25 cellular contexts compared by ENCODE assay signal in the genomic region with DNA sequence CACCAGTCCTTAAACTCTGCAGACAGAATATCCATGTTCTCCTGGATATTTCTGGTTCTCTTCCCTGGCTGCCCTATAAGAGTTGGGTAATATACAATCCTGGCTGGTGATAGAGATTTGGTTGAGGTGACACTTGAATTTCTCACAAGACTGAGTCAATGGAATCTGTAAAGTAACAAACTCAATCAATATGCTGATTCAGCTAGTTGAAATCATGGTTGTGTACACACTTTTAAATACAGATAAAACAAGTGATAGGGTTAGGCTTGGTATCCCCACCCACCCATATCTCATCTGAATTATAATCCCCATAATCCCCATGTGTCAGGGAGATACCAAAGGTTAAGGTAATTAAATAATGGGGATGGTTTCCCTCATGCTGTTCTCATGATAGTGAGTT.
DNase-seq lines count a peak whose midpoint lies in the region; ATAC-seq, FAIRE-seq and TF ChIP-seq lines count a peak whose summit lies in the region.
"Had no signal": no experiment of that assay in that cellular context is flagged by ENCODE, and none has a peak within 500 bp of the region (broad histone marks: within the 10 kb centered on the region; RNA-seq: fewer than 3 reads in every experiment).

No MANE protein-coding gene starts in this region.

- H3K27me3 Mint-ChIP-seq in endothelial cell (ENCODE audit: unreplicated experiment): no peaks in the 10 kb centered on the region
- H3K27me3 Mint-ChIP-seq: CD4-positive, CD25-positive, alpha-beta regulatory T cell; CD8-positive, alpha-beta memory T cell had no signal

- H3K27me3 ChIP-seq in HepG2 (ENCODE audit: control insufficient read depth in 1 of 2, insufficient read depth in 2 of 2, low read length in 2 of 2) (no peaks in the 10 kb centered on the region), right lobe of liver (no peaks in the 10 kb centered on the region), K562 (ENCODE audit: control insufficient read depth in 2 of 2, insufficient read depth in 2 of 2, low read length in 2 of 2) (no peaks in the 10 kb centered on the region), spleen (replicated peaks in 1 of 7) (no peaks in the 10 kb centered on the region)
- H3K27me3 ChIP-seq: BE2C, BLaER1 had no signal

- POLR2A ChIA-PET in HepG2 (lab: Yijun Ruan, JAX): no interaction called here
- POLR2A ChIA-PET in K562 (lab: Yijun Ruan, JAX): no interaction called here

- BruUV-seq in HepG2 (replicated peaks; lab: Mats Ljungman, UMichigan): no TSS peak
- BruUV-seq in K562 (replicated peaks; lab: Mats Ljungman, UMichigan): no TSS peak

- no peaks in the 10 kb centered on the region for H3K9me1 ChIP-seq in K562 (ENCODE audit: control insufficient read depth, insufficient read depth, low read length)

- TF ChIP-seq POLR2A in HepG2 (IDR thresholded peaks at IDR 0.05; ENCODE audit: insufficient read depth in 1 of 2, low read depth in 2 of 2, low read length in 2 of 2): no peak
- no peak for TF ChIP-seq POLR2A in right lobe of liver (IDR thresholded peaks at IDR 0.05)
- no peak for TF ChIP-seq POLR2A in K562 (conservative IDR thresholded peaks at IDR 0.05)
- TF ChIP-seq POLR2A in spleen (IDR thresholded peaks at IDR 0.05): no peak

- in situ Hi-C loops in HepG2 (cut with HindIII; ENCODE audit: extremely low pct_ligation_motif_present, low pct_unique_long_range_greater_than_20kb): no loop called here
- in situ Hi-C loops in K562 (cut with MboI): no loop called here

- no peak overlapping the region for H3K4me3 Mint-ChIP-seq in endothelial cell (ENCODE audit: unreplicated experiment)
- H3K4me3 Mint-ChIP-seq: CD14-positive monocyte; CD4-positive, alpha-beta memory T cell; CD4-positive, CD25-positive, alpha-beta regulatory T cell; CD8-positive, alpha-beta memory T cell had no signal

- peaks cover 1% of the 10 kb centered on the region for H3K4me1 Mint-ChIP-seq in endothelial cell (ENCODE audit: unreplicated experiment)
- H3K4me1 Mint-ChIP-seq: CD14-positive monocyte; CD4-positive, alpha-beta memory T cell; CD4-positive, CD25-positive, alpha-beta regulatory T cell; CD8-positive, alpha-beta memory T cell had no signal

- no peaks in the 10 kb centered on the region for H4K20me1 ChIP-seq in HepG2 (ENCODE audit: insufficient read depth, low read length)
- no peaks in the 10 kb centered on the region for H4K20me1 ChIP-seq in K562 (replicated peaks; ENCODE audit: control insufficient read depth, insufficient read depth, low read length)
- H4K20me1 ChIP-seq: BLaER1 had no signal

- H3K9me3 ChIP-seq in HepG2 (ENCODE audit: low read length) (peaks cover 22% of the 10 kb centered on the region), right lobe of liver (no peaks in the 10 kb centered on the region), K562 (replicated peaks; ENCODE audit: control insufficient read depth, insufficient read depth, low read depth, low read length) (no peaks in the 10 kb centered on the region), spleen (peaks cover 5 to 52% (median 26%) of the 10 kb centered on the region in 8 donors)
- H3K9me3 ChIP-seq: BE2C, BLaER1 had no signal

- H3K4me2 ChIP-seq in HepG2 (ENCODE audit: low read depth, low read length) (no peak overlapping the region), K562 (ENCODE audit: insufficient read depth, low read length) (no peak overlapping the region)
- H3K4me2 ChIP-seq: BLaER1 had no signal

- H3K36me3 Mint-ChIP-seq in endothelial cell (ENCODE audit: low read depth, unreplicated experiment): no peaks in the 10 kb centered on the region
- H3K36me3 Mint-ChIP-seq: CD14-positive monocyte; CD4-positive, alpha-beta memory T cell; CD4-positive, CD25-positive, alpha-beta regulatory T cell; CD8-positive, alpha-beta memory T cell had no signal

- H3K9ac ChIP-seq in HepG2 (ENCODE audit: insufficient read depth, low read depth, low read length) (no peak overlapping the region), K562 (ENCODE audit: insufficient read depth in 1 of 2, low read depth in 2 of 2, low read length in 2 of 2) (no peak overlapping the region)
- H3K9ac ChIP-seq: BLaER1 had no signal

- ATAC-seq in HepG2: no peak
- ATAC-seq in right lobe of liver: no peak
- ATAC-seq in K562: no peak
- ATAC-seq: GM12878 had no signal

- H3K27ac ChIP-seq in HepG2 (ENCODE audit: extremely low read length, insufficient read depth, low read length): no peak overlapping the region
- no peak overlapping the region for H3K27ac ChIP-seq in right lobe of liver
- no peak overlapping the region for H3K27ac ChIP-seq in K562 (ENCODE audit: extremely low read depth, low read depth, low read length)
- H3K27ac ChIP-seq in spleen: no peak overlapping the region
- H3K27ac ChIP-seq: 22Rv1, BLaER1 had no signal

- H3K27ac Mint-ChIP-seq in endothelial cell (ENCODE audit: unreplicated experiment): no peak overlapping the region
- H3K27ac Mint-ChIP-seq: CD14-positive monocyte; CD4-positive, alpha-beta memory T cell; CD4-positive, CD25-positive, alpha-beta regulatory T cell; CD8-positive, alpha-beta memory T cell had no signal

- TF ChIP-seq RAD21 in HepG2 (CRISPR knock-in tag; IDR thresholded peaks at IDR 0.05) (no peak), K562 (CRISPR knock-in tag; conservative IDR thresholded peaks at IDR 0.05 in 1 of 2, IDR thresholded peaks at IDR 0.05 in 1 of 2) (no peak)

- TF ChIP-seq CTCF in HepG2 (CRISPR knock-in tag; IDR thresholded peaks at IDR 0.05): no peak
- no peak for TF ChIP-seq CTCF in right lobe of liver (IDR thresholded peaks at IDR 0.05)
- TF ChIP-seq CTCF in K562 (IDR thresholded peaks at IDR 0.05 in 2 of 3, conservative IDR thresholded peaks at IDR 0.05 in 1 of 3; ENCODE audit: insufficient read depth in 2 of 3, low read depth in 1 of 3, low read length in 3 of 3): no peak
- no peak for TF ChIP-seq CTCF in spleen (IDR thresholded peaks at IDR 0.05 in 8 of 11, conservative IDR thresholded peaks at IDR 0.05 in 3 of 11)
- no peak for TF ChIP-seq CTCF in endothelial cell (IDR thresholded peaks at IDR 0.05; ENCODE audit: unreplicated experiment)

- TF ChIP-seq EP300 in HepG2 (IDR thresholded peaks at IDR 0.05; ENCODE audit: low read depth in 2 of 2, low read length in 2 of 2) (no peak), HepG2 (CRISPR knock-in tag; IDR thresholded peaks at IDR 0.05; ENCODE audit: borderline replicate concordance) (no peak), K562 (IDR thresholded peaks at IDR 0.05; ENCODE audit: low read length) (no peak)

- no peak overlapping the region for H3K4me3 ChIP-seq in HepG2 (replicated peaks in 1 of 3; ENCODE audit: insufficient read depth in 1 of 3, low read depth in 2 of 3, low read length in 3 of 3)
- H3K4me3 ChIP-seq in right lobe of liver: no peak overlapping the region
- H3K4me3 ChIP-seq in K562: no peak overlapping the region
- no peak overlapping the region for H3K4me3 ChIP-seq in spleen
- H3K4me3 ChIP-seq: BLaER1, GM12878 had no signal

- FAIRE-seq in HepG2 (lab: Jason Lieb, UNC) (no peak), K562 (lab: Jason Lieb, UNC) (no peak)
- FAIRE-seq: GM12878, GM12892, GM18507 had no signal

- DNase-seq in HepG2 (ENCODE audit: low spot score) (no peak), right lobe of liver (no peak), K562 (ENCODE audit: extremely low read depth in 1 of 4, low spot score in 3 of 4) (no peak), spleen (no peak), endothelial cell (ENCODE audit: low spot score) (no peak)
- DNase-seq: ACHN; BE2C; C1 segment of cervical spinal cord; CD4-positive, alpha-beta memory T cell; CD4-positive, CD25-positive, alpha-beta regulatory T cell; CD8-positive, alpha-beta memory T cell; COR-L47; DMS 273 treated with DMSO at 0.1 percent for 48 hours; DMS153; DMS53; DMS79; DND-41; EL; GDM1 had no signal

- H3K79me2 ChIP-seq in HepG2 (ENCODE audit: insufficient read depth, low read length) (no peaks in the 10 kb centered on the region), K562 (ENCODE audit: control insufficient read depth, insufficient read depth, low read length) (no peaks in the 10 kb centered on the region)

- intact Hi-C loops in HepG2 (cut with micrococcal nuclease; ENCODE audit: unreplicated experiment) (no loop called here), right lobe of liver (cut with DNase I) (no loop called here), K562 (cut with micrococcal nuclease) (no loop called here), spleen (cut with DNase I; ENCODE audit: low total_unique reads) (no loop called here)

- H3K4me1 ChIP-seq in HepG2 (ENCODE audit: insufficient read depth, low read length) (no peaks in the 10 kb centered on the region), right lobe of liver (no peaks in the 10 kb centered on the region), K562 (replicated peaks in 1 of 2; ENCODE audit: control insufficient read depth in 2 of 2, insufficient read depth in 2 of 2, low read length in 2 of 2) (no peaks in the 10 kb centered on the region), spleen (no peaks in the 10 kb centered on the region)
- H3K4me1 ChIP-seq: BE2C, BLaER1 had no signal

- H3K36me3 ChIP-seq in HepG2 (replicated peaks in 1 of 2; ENCODE audit: control insufficient read depth in 1 of 2, insufficient read depth in 2 of 2, low read length in 2 of 2): no peaks in the 10 kb centered on the region
- no peaks in the 10 kb centered on the region for H3K36me3 ChIP-seq in right lobe of liver
- no peaks in the 10 kb centered on the region for H3K36me3 ChIP-seq in K562 (ENCODE audit: control insufficient read depth, insufficient read depth, low read length)
- H3K36me3 ChIP-seq in spleen: no peaks in the 10 kb centered on the region
- H3K36me3 ChIP-seq: BE2C, BLaER1 had no signal

- H2AFZ ChIP-seq in HepG2 (ENCODE audit: low read length) (no peak overlapping the region), K562 (ENCODE audit: low read depth, low read length) (no peak overlapping the region)

- CTCF ChIA-PET in HepG2 (lab: Yijun Ruan, JAX; ENCODE audit: low intra/inter-chr PET ratio, low total read pairs): no interaction called here
- CTCF ChIA-PET in K562 (lab: Yijun Ruan, JAX; ENCODE audit: low intra/inter-chr PET ratio): no interaction called here

- no peaks in the 10 kb centered on the region for H3K9me3 Mint-ChIP-seq in endothelial cell (ENCODE audit: unreplicated experiment)

TF ChIP-seq in HepG2, 621 proteins besides CTCF, POLR2A, EP300 and RAD21 (continues in another document):
- no peak for TF ChIP-seq ZNF891 (CRISPR knock-in tag; IDR thresholded peaks at IDR 0.05)
- no peak for TF ChIP-seq ARHGAP35 (CRISPR knock-in tag; IDR thresholded peaks at IDR 0.05; ENCODE audit: borderline replicate concordance)

TF ChIP-seq in K562, 482 proteins besides CTCF, POLR2A, EP300 and RAD21:
- TF ChIP-seq ZNF316 (IDR thresholded peaks at IDR 0.05) (peak; percentile 38; the same call in 1 of the 2 replicates), MAFK (IDR thresholded peaks at IDR 0.05; ENCODE audit: low read length) (0 out of 2 replicates have a peak, but pooled peaks have one; percentile 33), PTTG1 (tag; IDR thresholded peaks at IDR 0.05; ENCODE audit: low read depth) (no peak), EWSR1 (IDR thresholded peaks at IDR 0.05; ENCODE audit: borderline replicate concordance, low read depth, partially characterized antibody) (no peak), C11orf30 (IDR thresholded peaks at IDR 0.05; ENCODE audit: low read depth) (peak; percentile 23; the same call in 1 of the 2 replicates), MAFG (tag; conservative IDR thresholded peaks at IDR 0.05) (0 out of 2 replicates have a peak, but pooled peaks have one; percentile 21), MAFF (IDR thresholded peaks at IDR 0.05; ENCODE audit: low read length) (0 out of 2 replicates have a peak, but pooled peaks have one; percentile 17)
TF ChIP-seq in K562: peak in this region for 5.
